ENCODE assay signal across 13 cellular contexts in the genomic region with DNA sequence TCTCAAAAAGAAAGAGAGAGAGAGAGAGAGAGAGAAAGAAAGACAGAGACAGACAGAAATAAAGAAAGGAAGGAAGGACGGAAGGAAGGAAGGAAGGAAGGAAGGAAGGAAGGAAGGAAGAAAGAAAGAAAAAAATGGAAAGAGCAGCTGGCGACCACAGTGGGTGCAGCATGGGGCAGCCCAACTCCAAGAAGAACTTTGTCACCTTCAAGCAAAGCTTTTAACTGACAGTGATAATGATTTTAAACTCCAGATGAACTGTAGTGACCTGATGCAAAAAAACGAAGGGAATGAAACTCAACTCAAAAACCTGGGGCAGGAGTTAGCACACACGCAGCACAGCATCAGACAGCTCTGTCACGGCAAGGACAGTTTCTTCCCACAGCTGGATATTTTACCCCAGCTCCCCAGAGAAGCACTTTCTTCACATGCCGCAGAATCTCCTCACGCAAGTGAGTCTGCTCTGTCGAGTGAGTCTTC. TPM values are rescaled to one million over a fixed set of nuclear protein-coding genes. Genes with fewer than 3 reads are reported as not detected.
DNase-seq lines count a peak whose midpoint lies in the region; ATAC-seq and TF ChIP-seq lines count a peak whose summit lies in the region.
"Had no signal": no experiment of that assay in that cellular context is flagged by ENCODE, and none has a peak within 500 bp of the region (broad histone marks: within the 10 kb centered on the region; RNA-seq: fewer than 3 reads in every experiment).

No MANE protein-coding gene starts in this region.

- no peaks in the 10 kb centered on the region for H3K27me3 ChIP-seq in spleen (replicated peaks in 1 of 7)

- peak overlapping the region; percentile 10 for H3K27ac Mint-ChIP-seq in activated naive CD4-positive, alpha-beta T cell treated with anti-CD3 and anti-CD28 coated beads for 36 hours
- peak overlapping the region; percentile 70 for H3K27ac Mint-ChIP-seq in activated naive CD8-positive, alpha-beta T cell

- H3K4me3 ChIP-seq in spleen: peak overlapping the region in 1 of 8 donors; percentile 9

- peak overlapping the region in 6 of 8 donors; percentile 15 to 85 (median 74) for H3K27ac ChIP-seq in spleen

- peaks cover 42% of the 10 kb centered on the region for H3K4me1 Mint-ChIP-seq in activated naive CD4-positive, alpha-beta T cell treated with anti-CD3 and anti-CD28 coated beads for 36 hours (ENCODE audit: low read depth)
- peaks cover 45% of the 10 kb centered on the region for H3K4me1 Mint-ChIP-seq in activated naive CD8-positive, alpha-beta T cell (ENCODE audit: low read depth)

- H3K4me1 ChIP-seq in spleen: peaks cover 20 to 59% (median 40%) of the 10 kb centered on the region in 6 donors

- no peaks in the 10 kb centered on the region for H3K9me3 Mint-ChIP-seq in activated naive CD4-positive, alpha-beta T cell treated with anti-CD3 and anti-CD28 coated beads for 36 hours
- no peaks in the 10 kb centered on the region for H3K9me3 Mint-ChIP-seq in activated naive CD8-positive, alpha-beta T cell (ENCODE audit: low read depth)

- ATAC-seq in HG03432 (IDR thresholded peaks at IDR 0.05; ENCODE audit: unreplicated experiment) (peak; percentile 37), SK-N-SH treated with all-trans-retinoic acid at 6 μM for 48 hours (no peak)

- TF ChIP-seq POLR2A in spleen (IDR thresholded peaks at IDR 0.05): no peak

- no peaks in the 10 kb centered on the region for H3K36me3 Mint-ChIP-seq in activated naive CD4-positive, alpha-beta T cell treated with anti-CD3 and anti-CD28 coated beads for 36 hours (ENCODE audit: low read depth)
- H3K36me3 Mint-ChIP-seq in activated naive CD8-positive, alpha-beta T cell: no peaks in the 10 kb centered on the region

- WGBS in spleen, 5 donors: 56 to 66% (median 64%) methylated on average over 8 of the region's 8 CpGs

- no peak overlapping the region for H3K4me3 Mint-ChIP-seq in activated naive CD4-positive, alpha-beta T cell treated with anti-CD3 and anti-CD28 coated beads for 36 hours
- peak overlapping the region; percentile 47 for H3K4me3 Mint-ChIP-seq in activated naive CD8-positive, alpha-beta T cell

- no peak for DNase-seq in activated naive CD4-positive, alpha-beta T cell treated with anti-CD3 and anti-CD28 coated beads for 36 hours
- DNase-seq in activated naive CD4-positive, alpha-beta T cell treated with Interleukin-2 at 50 U/mL for 16 hours: no peak
- DNase-seq in spleen: no peak
- no peak for DNase-seq in NCI-H1417 treated with DMSO at 0.1 percent for 48 hours (lab: John Stamatoyannopoulos, UW)
- DNase-seq in activated CD4-positive, alpha-beta T cell treated with anti-CD3 and anti-CD28 coated beads, Interleukin-2, amount 50 U/mL, for 1 hour: no peak
- DNase-seq: activated CD4-positive, alpha-beta T cell treated with anti-CD3 and anti-CD28 coated beads, Interleukin-2, amount 50 U/mL, for 48 hours; mesenchymal stem cell; NCI-H2029; substantia nigra; T-helper 9 cell had no signal

- H3K27me3 Mint-ChIP-seq in activated naive CD4-positive, alpha-beta T cell treated with anti-CD3 and anti-CD28 coated beads for 36 hours (ENCODE audit: low read depth): no peaks in the 10 kb centered on the region
- no peaks in the 10 kb centered on the region for H3K27me3 Mint-ChIP-seq in activated naive CD8-positive, alpha-beta T cell

- no peaks in the 10 kb centered on the region for H3K36me3 ChIP-seq in spleen

- CTCF ChIA-PET in activated naive CD4-positive, alpha-beta T cell treated with anti-CD3 and anti-CD28 coated beads for 36 hours (lab: Charles Lee): interaction anchor here (0.6 to 1.3 kb wide), 3 partner anchors 20 to 119 kb away, joined by 3 to 8 read pairs (median 3); no protein-coding TSS in a partner anchor

- no peak for TF ChIP-seq CTCF in spleen (IDR thresholded peaks at IDR 0.05 in 8 of 11, conservative IDR thresholded peaks at IDR 0.05 in 3 of 11)

- no peaks in the 10 kb centered on the region for H3K9me3 ChIP-seq in spleen

- intact Hi-C loops in activated naive CD4-positive, alpha-beta T cell treated with anti-CD3 and anti-CD28 coated beads for 36 hours (cut with micrococcal nuclease): no loop called here
- intact Hi-C loops in spleen (cut with DNase I; ENCODE audit: low total_unique reads): no loop called here

TF ChIP-seq in SK-N-SH treated with all-trans-retinoic acid at 6 μM for 48 hours, 23 proteins besides CTCF, POLR2A, EP300 and RAD21:
- TF ChIP-seq CSDC2 (CRISPR knock-in tag; IDR thresholded peaks at IDR 0.05) (no peak), SNAI2 (CRISPR knock-in tag; IDR thresholded peaks at IDR 0.05) (no peak), TCF4 (CRISPR knock-in tag; IDR thresholded peaks at IDR 0.05; ENCODE audit: borderline replicate concordance) (no peak), ZNF8 (CRISPR knock-in tag; IDR thresholded peaks at IDR 0.05) (no peak), ISL1 (CRISPR knock-in tag; IDR thresholded peaks at IDR 0.05) (no peak), RARB (CRISPR knock-in tag; IDR thresholded peaks at IDR 0.05) (no peak), ZFP30 (CRISPR knock-in tag; IDR thresholded peaks at IDR 0.05) (no peak), ZC3H10 (CRISPR knock-in tag; IDR thresholded peaks at IDR 0.05) (no peak)
- TF ChIP-seq, protein P1, sequence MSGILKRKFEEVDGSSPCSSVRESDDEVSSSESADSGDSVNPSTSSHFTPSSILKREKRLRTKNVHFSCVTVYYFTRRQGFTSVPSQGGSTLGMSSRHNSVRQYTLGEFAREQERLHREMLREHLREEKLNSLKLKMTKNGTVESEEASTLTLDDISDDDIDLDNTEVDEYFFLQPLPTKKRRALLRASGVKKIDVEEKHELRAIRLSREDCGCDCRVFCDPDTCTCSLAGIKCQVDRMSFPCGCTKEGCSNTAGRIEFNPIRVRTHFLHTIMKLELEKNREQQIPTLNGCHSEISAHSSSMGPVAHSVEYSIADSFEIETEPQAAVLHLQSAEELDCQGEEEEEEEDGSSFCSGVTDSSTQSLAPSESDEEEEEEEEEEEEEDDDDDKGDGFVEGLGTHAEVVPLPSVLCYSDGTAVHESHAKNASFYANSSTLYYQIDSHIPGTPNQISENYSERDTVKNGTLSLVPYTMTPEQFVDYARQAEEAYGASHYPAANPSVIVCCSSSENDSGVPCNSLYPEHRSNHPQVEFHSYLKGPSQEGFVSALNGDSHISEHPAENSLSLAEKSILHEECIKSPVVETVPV (CRISPR knock-in tag; IDR thresholded peaks at IDR 0.05): no peak
- TF ChIP-seq, protein P2, sequence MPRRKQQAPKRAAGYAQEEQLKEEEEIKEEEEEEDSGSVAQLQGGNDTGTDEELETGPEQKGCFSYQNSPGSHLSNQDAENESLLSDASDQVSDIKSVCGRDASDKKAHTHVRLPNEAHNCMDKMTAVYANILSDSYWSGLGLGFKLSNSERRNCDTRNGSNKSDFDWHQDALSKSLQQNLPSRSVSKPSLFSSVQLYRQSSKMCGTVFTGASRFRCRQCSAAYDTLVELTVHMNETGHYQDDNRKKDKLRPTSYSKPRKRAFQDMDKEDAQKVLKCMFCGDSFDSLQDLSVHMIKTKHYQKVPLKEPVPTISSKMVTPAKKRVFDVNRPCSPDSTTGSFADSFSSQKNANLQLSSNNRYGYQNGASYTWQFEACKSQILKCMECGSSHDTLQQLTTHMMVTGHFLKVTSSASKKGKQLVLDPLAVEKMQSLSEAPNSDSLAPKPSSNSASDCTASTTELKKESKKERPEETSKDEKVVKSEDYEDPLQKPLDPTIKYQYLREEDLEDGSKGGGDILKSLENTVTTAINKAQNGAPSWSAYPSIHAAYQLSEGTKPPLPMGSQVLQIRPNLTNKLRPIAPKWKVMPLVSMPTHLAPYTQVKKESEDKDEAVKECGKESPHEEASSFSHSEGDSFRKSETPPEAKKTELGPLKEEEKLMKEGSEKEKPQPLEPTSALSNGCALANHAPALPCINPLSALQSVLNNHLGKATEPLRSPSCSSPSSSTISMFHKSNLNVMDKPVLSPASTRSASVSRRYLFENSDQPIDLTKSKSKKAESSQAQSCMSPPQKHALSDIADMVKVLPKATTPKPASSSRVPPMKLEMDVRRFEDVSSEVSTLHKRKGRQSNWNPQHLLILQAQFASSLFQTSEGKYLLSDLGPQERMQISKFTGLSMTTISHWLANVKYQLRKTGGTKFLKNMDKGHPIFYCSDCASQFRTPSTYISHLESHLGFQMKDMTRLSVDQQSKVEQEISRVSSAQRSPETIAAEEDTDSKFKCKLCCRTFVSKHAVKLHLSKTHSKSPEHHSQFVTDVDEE (CRISPR knock-in tag; IDR thresholded peaks at IDR 0.05): no peak

RNA-seq across cellular contexts. Expression of a gene that starts 5.0 kb away (rescaled TPM):
- total RNA-seq in activated naive CD4-positive, alpha-beta T cell treated with anti-CD3 and anti-CD28 coated beads for 36 hours: 10 to 100 TPM; 48.6 to 49.2 TPM
- 100 to 1,000 TPM; 126 to 254 (median 226) TPM for total RNA-seq in spleen
- 100 to 1,000 TPM in 2 of 3 donors, 10 to 100 TPM in 1; 62.2 to 116 (median 102) TPM for polyA plus RNA-seq in spleen
